Comparison of ENCODE assay signal across 32 cellular contexts in the genomic region with DNA sequence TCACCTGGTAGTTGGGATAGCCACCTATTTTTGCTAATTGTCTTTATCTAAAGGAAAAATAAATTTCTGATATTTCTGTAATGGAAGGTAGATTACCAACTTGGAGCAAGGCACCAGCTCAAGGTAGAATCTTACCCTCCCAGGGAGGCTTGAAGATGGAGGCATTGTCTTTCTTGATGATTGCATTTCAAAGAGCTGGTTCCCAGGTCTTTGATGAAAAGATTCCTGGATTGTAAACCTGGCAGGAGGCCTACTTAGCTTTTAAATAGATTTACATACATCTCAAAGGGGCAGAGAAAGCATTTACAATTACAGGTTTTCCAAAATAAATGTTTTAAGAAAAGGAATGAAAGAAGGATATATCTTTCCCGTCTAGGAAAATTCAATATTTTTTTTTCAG.
"Had no signal": no experiment of that assay in that cellular context is flagged by ENCODE, and none has a peak within 500 bp of the region (broad histone marks: within the 10 kb centered on the region; RNA-seq: fewer than 3 reads in every experiment).

No MANE protein-coding gene starts in this region.

- H3K27ac ChIP-seq: adrenal gland, body of pancreas, cardiac muscle cell, colonic mucosa, gastroesophageal sphincter, pancreas, prostate gland, skin epidermis, thoracic aorta had no signal

- H3K27me3 Mint-ChIP-seq: activated naive CD8-positive, alpha-beta T cell treated with anti-CD3 and anti-CD28 coated beads for 36 hours; naive thymus-derived CD4-positive, alpha-beta T cell had no signal

- DNase-seq: activated CD4-positive, alpha-beta T cell treated with anti-CD3 and anti-CD28 coated beads for 4 hours; activated CD4-positive, alpha-beta T cell treated with anti-CD3 and anti-CD28 coated beads, Interleukin-2, amount 50 U/mL, for 4 hours; activated CD8-positive, alpha-beta memory T cell treated with anti-CD3 and anti-CD28 coated beads for 24 hours; activated effector memory CD4-positive, alpha-beta T cell treated with anti-CD3 and anti-CD28 coated beads, Interleukin-2, amount 50 U/mL, for 16 hours; activated naive CD4-positive, alpha-beta T cell treated with anti-CD3 and anti-CD28 coated beads for 36 hours; activated naive CD8-positive, alpha-beta T cell treated with anti-CD3 and anti-CD28 coated beads for 36 hours; activated T-cell treated with anti-CD3 and anti-CD28 coated beads, Interleukin-2, amount 50 U/mL, for 1 hour; adrenal gland; aorta; body of pancreas; cerebellar nuclear complex; colonic mucosa; effector CD8-positive, alpha-beta T cell; head of caudate nucleus; hippocampal formation; midbrain; naive thymus-derived CD4-positive, alpha-beta T cell; nucleus accumbens; pancreas; retina; stimulated activated CD4-positive, alpha-beta T cell treated with anti-CD3 and anti-CD28 coated beads, Interleukin-12 subunit alpha, Interleukin-12 subunit beta, amount 100 ng/mL, for 4 hours; stimulated activated CD4-positive, alpha-beta T cell treated with anti-CD3 and anti-CD28 coated beads, Interleukin-4, amount 100 ng/mL, for 1 hour; stimulated activated naive CD8-positive, alpha-beta T cell treated with anti-CD3 and anti-CD28 coated beads, Interleukin-15, Interleukin-2, amounts not matched to agents 100 U/mL and 50 U/mL, for 24 hours; T-helper 1 cell; trophoblast cell had no signal

- H3K4me3 ChIP-seq: adrenal gland, body of pancreas, cardiac muscle cell, colonic mucosa, gastroesophageal sphincter, pancreas, prostate gland, skin epidermis, thoracic aorta had no signal

- H3K36me3 Mint-ChIP-seq: activated naive CD8-positive, alpha-beta T cell treated with anti-CD3 and anti-CD28 coated beads for 36 hours; naive thymus-derived CD4-positive, alpha-beta T cell had no signal

- H3K4me1 Mint-ChIP-seq: activated naive CD8-positive, alpha-beta T cell treated with anti-CD3 and anti-CD28 coated beads for 36 hours; naive thymus-derived CD4-positive, alpha-beta T cell had no signal

- H3K9me3 ChIP-seq: adrenal gland, body of pancreas, colonic mucosa, gastroesophageal sphincter, pancreas, prostate gland, thoracic aorta had no signal

- H3K27me3 ChIP-seq: adrenal gland, body of pancreas, cardiac muscle cell, colonic mucosa, gastroesophageal sphincter, pancreas had no signal

- H3K4me1 ChIP-seq: adrenal gland, body of pancreas, colonic mucosa, gastroesophageal sphincter, pancreas, prostate gland had no signal

- H3K36me3 ChIP-seq: adrenal gland, cardiac muscle cell, colonic mucosa, gastroesophageal sphincter, pancreas, prostate gland, thoracic aorta had no signal

- ATAC-seq: body of pancreas; gastroesophageal sphincter; naive thymus-derived CD4-positive, alpha-beta T cell; pancreas; sciatic nerve; stimulated activated naive CD8-positive, alpha-beta T cell treated with anti-CD3 and anti-CD28 coated beads, Interleukin-15, Interleukin-2, amounts not matched to agents 100 U/mL and 50 U/mL, for 24 hours had no signal

- H3K27ac Mint-ChIP-seq: activated naive CD4-positive, alpha-beta T cell treated with anti-CD3 and anti-CD28 coated beads for 36 hours; activated naive CD8-positive, alpha-beta T cell treated with anti-CD3 and anti-CD28 coated beads for 36 hours; activated T-helper 1 cell treated with anti-CD3 and anti-CD28 coated beads, Interleukin-12 subunit alpha, Interleukin-12 subunit beta, Interleukin-2, Interleukin-4 antibody, amounts not matched to agents 30 ng/mL and 10 ng/mL and 1 ng/mL, durations not matched to agents 14 hours and 24 hours and 36 hours; naive thymus-derived CD4-positive, alpha-beta T cell had no signal

- H3K4me3 Mint-ChIP-seq: activated naive CD4-positive, alpha-beta T cell treated with anti-CD3 and anti-CD28 coated beads for 36 hours; activated naive CD8-positive, alpha-beta T cell treated with anti-CD3 and anti-CD28 coated beads for 36 hours; activated T-helper 1 cell treated with anti-CD3 and anti-CD28 coated beads, Interleukin-12 subunit alpha, Interleukin-12 subunit beta, Interleukin-2, Interleukin-4 antibody, amounts not matched to agents 30 ng/mL and 10 ng/mL and 1 ng/mL, durations not matched to agents 14 hours and 24 hours and 36 hours; naive thymus-derived CD4-positive, alpha-beta T cell had no signal
